Comparison of ENCODE assay signal across 10 cellular contexts in the genomic region with DNA sequence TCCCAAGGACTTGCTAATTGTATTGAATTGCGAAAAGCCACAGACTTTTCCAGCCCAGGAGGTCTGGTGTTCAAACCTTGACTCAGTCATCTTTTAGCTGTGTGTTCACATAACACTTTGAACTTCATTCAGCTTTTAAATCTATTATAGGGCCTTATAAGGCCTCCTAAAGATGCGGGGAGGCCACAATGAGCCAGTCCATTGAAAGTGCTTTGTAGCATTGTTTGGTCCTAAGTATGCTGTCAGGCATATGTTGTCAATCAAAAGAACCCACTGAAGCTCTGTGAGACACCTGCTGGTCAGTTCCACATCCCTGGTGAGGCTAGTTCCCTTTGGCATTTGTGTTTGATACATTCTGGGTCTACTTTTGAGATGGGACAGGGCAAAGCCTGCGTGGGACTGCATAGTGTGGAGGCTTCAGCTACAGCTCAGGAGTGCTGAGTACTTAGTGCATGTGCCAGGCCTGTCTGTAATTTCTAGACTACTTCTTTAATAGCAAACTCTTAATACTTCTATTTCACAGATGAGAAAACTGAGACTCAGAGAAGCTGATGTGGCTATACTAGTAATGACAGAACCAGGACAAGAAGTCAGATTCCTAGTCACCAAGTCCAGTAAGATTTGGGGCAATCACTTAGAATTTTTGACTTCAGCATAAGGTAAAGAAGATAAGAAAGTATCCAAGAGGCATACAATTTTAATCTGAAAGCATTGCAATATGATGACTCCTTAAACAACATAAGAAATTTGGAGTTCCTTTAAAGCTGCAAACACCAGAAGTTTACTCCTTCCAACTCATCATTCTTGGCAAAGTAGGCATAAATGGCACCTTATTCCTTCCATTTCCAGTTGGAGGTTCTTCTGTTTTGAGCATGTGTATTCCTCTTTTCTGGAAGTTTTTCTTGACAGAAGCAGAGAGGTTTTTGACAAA.
A peak's percentile ranks its signal among the peaks of the same experiment; 100 is the strongest.
DNase-seq lines count a peak whose midpoint lies in the region; ATAC-seq, FAIRE-seq and TF ChIP-seq lines count a peak whose summit lies in the region.
"Had no signal": no experiment of that assay in that cellular context is flagged by ENCODE, and none has a peak within 500 bp of the region (broad histone marks: within the 10 kb centered on the region; RNA-seq: fewer than 3 reads in every experiment).

No MANE protein-coding gene starts in this region.

- H3K4me1 ChIP-seq in HepG2 (ENCODE audit: insufficient read depth, low read length): peaks cover 70% of the 10 kb centered on the region
- H3K4me1 ChIP-seq in CD4-positive, alpha-beta memory T cell (ENCODE audit: insufficient read depth, low read length): peaks cover 8% of the 10 kb centered on the region

- H3K36me3 ChIP-seq in WERI-Rb-1: no peaks in the 10 kb centered on the region
- no peaks in the 10 kb centered on the region for H3K36me3 ChIP-seq in HepG2 (replicated peaks in 1 of 2; ENCODE audit: control insufficient read depth in 1 of 2, insufficient read depth in 2 of 2, low read length in 2 of 2)
- no peaks in the 10 kb centered on the region for H3K36me3 ChIP-seq in CD4-positive, alpha-beta memory T cell (ENCODE audit: insufficient read depth, low read length)

- H3K4me1 Mint-ChIP-seq in CD4-positive, alpha-beta memory T cell: peaks cover 0 to 4% (median 2%) of the 10 kb centered on the region in 4 donors

- FAIRE-seq in HepG2 (lab: Jason Lieb, UNC): peak; percentile 81

- TSS peak; percentile 90 for BruUV-seq in HepG2 (replicated peaks; lab: Mats Ljungman, UMichigan)

- peak; percentile 39 for DNase-seq in COLO829 (ENCODE audit: low spot score)
- DNase-seq in WERI-Rb-1: peak; percentile 34
- peak; percentile 65 for DNase-seq in HepG2 (ENCODE audit: low spot score)
- no peak for DNase-seq in stimulated activated naive CD4-positive, alpha-beta T cell treated with Interleukin-2 at 50 U/mL for 16 hours (lab: John Stamatoyannopoulos, UW)
- no peak for DNase-seq in CD4-positive, alpha-beta memory T cell
- no peak for DNase-seq in cortex of kidney (lab: John Stamatoyannopoulos, UW)
- DNase-seq in superior temporal gyrus (ENCODE audit: extremely low spot score): no peak
- DNase-seq: activated CD4-positive, alpha-beta memory T cell treated with anti-CD3 and anti-CD28 coated beads for 36 hours; retina had no signal

- TF ChIP-seq RAD21 in HepG2 (CRISPR knock-in tag; IDR thresholded peaks at IDR 0.05): no peak; the same call in 1 of the 2 replicates

- H2AFZ ChIP-seq in HepG2 (ENCODE audit: low read length): no peak overlapping the region

- no peaks in the 10 kb centered on the region for H3K27me3 Mint-ChIP-seq in CD4-positive, alpha-beta memory T cell
- H3K27me3 Mint-ChIP-seq: activated CD4-positive, alpha-beta memory T cell treated with anti-CD3 and anti-CD28 coated beads for 36 hours had no signal

- H3K27ac Mint-ChIP-seq in CD4-positive, alpha-beta memory T cell: peak overlapping the region in 1 of 7 donors; percentile 13
- H3K27ac Mint-ChIP-seq: activated CD4-positive, alpha-beta memory T cell treated with anti-CD3 and anti-CD28 coated beads for 36 hours had no signal

- H3K9me3 Mint-ChIP-seq in CD4-positive, alpha-beta memory T cell: no peaks in the 10 kb centered on the region
- H3K9me3 Mint-ChIP-seq: activated CD4-positive, alpha-beta memory T cell treated with anti-CD3 and anti-CD28 coated beads for 36 hours had no signal

- no peak overlapping the region for H3K4me3 ChIP-seq in WERI-Rb-1 (ENCODE audit: low read depth, low read length)
- H3K4me3 ChIP-seq in HepG2 (replicated peaks in 1 of 3; ENCODE audit: insufficient read depth in 1 of 3, low read depth in 2 of 3, low read length in 3 of 3): peak overlapping the region in 2 of 3 experiments; percentile 20 to 39; a peak in 1 of 6 replicates
- no peak overlapping the region for H3K4me3 ChIP-seq in CD4-positive, alpha-beta memory T cell (ENCODE audit: low read length in 2 of 2)

- H3K9me3 ChIP-seq in WERI-Rb-1 (ENCODE audit: severe bottlenecking): no peaks in the 10 kb centered on the region
- H3K9me3 ChIP-seq in HepG2 (ENCODE audit: low read length): no peaks in the 10 kb centered on the region
- no peaks in the 10 kb centered on the region for H3K9me3 ChIP-seq in CD4-positive, alpha-beta memory T cell (ENCODE audit: control insufficient read depth in 1 of 2, low read length in 2 of 2)

- peak overlapping the region; percentile 76 for H3K4me2 ChIP-seq in HepG2 (ENCODE audit: low read depth, low read length)

- WGBS in HepG2 (ENCODE audit: low lambda C conversion rate): 61% methylated on average over 3 of the region's 3 CpGs

- ATAC-seq in HG03378 (IDR thresholded peaks at IDR 0.05; ENCODE audit: unreplicated experiment): peak; percentile 46
- peak; percentile 51 for ATAC-seq in HepG2

- intact Hi-C loops in HepG2 (cut with micrococcal nuclease; ENCODE audit: unreplicated experiment): loop anchor here (1.0 kb wide), 2 partner anchors 10 to 56 kb away; no protein-coding TSS in a partner anchor
- intact Hi-C loops in CD4-positive, alpha-beta memory T cell (cut with micrococcal nuclease): no loop called here

- CTCF ChIA-PET in HepG2 (lab: Yijun Ruan, JAX; ENCODE audit: low intra/inter-chr PET ratio, low total read pairs): interaction anchor here (1.5 to 1.8 kb wide), 2 partner anchors 31 to 128 kb away, joined by 4 read pairs; no protein-coding TSS in a partner anchor
- CTCF ChIA-PET in CD4-positive, alpha-beta memory T cell (lab: Charles Lee; ENCODE audit: partially characterized antibody): no interaction called here

- no peak for TF ChIP-seq EP300 in HepG2 (IDR thresholded peaks at IDR 0.05; ENCODE audit: low read depth in 2 of 2, low read length in 2 of 2)
- no peak for TF ChIP-seq EP300 in HepG2 (CRISPR knock-in tag; IDR thresholded peaks at IDR 0.05; ENCODE audit: borderline replicate concordance)

- POLR2A ChIA-PET in HepG2 (lab: Yijun Ruan, JAX): interaction anchor here (1.0 to 1.1 kb wide), 2 partner anchors 11 to 31 kb away, joined by 5 to 12 read pairs; no protein-coding TSS in a partner anchor
- POLR2A ChIA-PET in CD4-positive, alpha-beta memory T cell (lab: Charles Lee; ENCODE audit: partially characterized antibody): interaction anchor here (0.5 kb wide), 1 partner anchor 435 kb away, joined by 3 read pairs; no protein-coding TSS in a partner anchor

- no peaks in the 10 kb centered on the region for H3K79me2 ChIP-seq in HepG2 (ENCODE audit: insufficient read depth, low read length)

- H3K27ac ChIP-seq in WERI-Rb-1 (peak overlapping the region; percentile 93), HepG2 (ENCODE audit: extremely low read length, insufficient read depth, low read length) (peak overlapping the region; percentile 87)
- H3K27ac ChIP-seq in CD4-positive, alpha-beta memory T cell (ENCODE audit: low read depth, low read length): no peak overlapping the region

- no peak overlapping the region for H3K4me3 Mint-ChIP-seq in CD4-positive, alpha-beta memory T cell
- H3K4me3 Mint-ChIP-seq: activated CD4-positive, alpha-beta memory T cell treated with anti-CD3 and anti-CD28 coated beads for 36 hours had no signal

- in situ Hi-C loops in HepG2 (cut with HindIII; ENCODE audit: extremely low pct_ligation_motif_present, low pct_unique_long_range_greater_than_20kb): no loop called here

- TF ChIP-seq CTCF in WERI-Rb-1 (IDR thresholded peaks at IDR 0.05; ENCODE audit: low read depth, low read length) (peak; percentile 33; the same call in 1 of the 2 replicates), HepG2 (CRISPR knock-in tag; IDR thresholded peaks at IDR 0.05) (peak; percentile 48)

- TF ChIP-seq POLR2A in HepG2 (IDR thresholded peaks at IDR 0.05; ENCODE audit: insufficient read depth in 1 of 2, low read depth in 2 of 2, low read length in 2 of 2): no peak

- H3K36me3 Mint-ChIP-seq in CD4-positive, alpha-beta memory T cell: no peaks in the 10 kb centered on the region
- H3K36me3 Mint-ChIP-seq: activated CD4-positive, alpha-beta memory T cell treated with anti-CD3 and anti-CD28 coated beads for 36 hours had no signal

- H3K9ac ChIP-seq in HepG2 (ENCODE audit: insufficient read depth, low read depth, low read length): peak overlapping the region; percentile 45; the same call in 1 of the 2 replicates

- no peaks in the 10 kb centered on the region for H4K20me1 ChIP-seq in HepG2 (ENCODE audit: insufficient read depth, low read length)

- no peaks in the 10 kb centered on the region for H3K27me3 ChIP-seq in WERI-Rb-1 (ENCODE audit: insufficient read depth, low read depth, severe bottlenecking)
- no peaks in the 10 kb centered on the region for H3K27me3 ChIP-seq in HepG2 (ENCODE audit: control insufficient read depth in 1 of 2, insufficient read depth in 2 of 2, low read length in 2 of 2)
- no peaks in the 10 kb centered on the region for H3K27me3 ChIP-seq in CD4-positive, alpha-beta memory T cell (ENCODE audit: insufficient read depth, low read length)

TF ChIP-seq in HepG2, 621 proteins besides CTCF, POLR2A, EP300 and RAD21 (continues in another document):
- no peak for TF ChIP-seq ZNF772 (CRISPR knock-in tag; IDR thresholded peaks at IDR 0.05)
- no peak for TF ChIP-seq RNF2 (conservative IDR thresholded peaks at IDR 0.05; ENCODE audit: low read depth)
- TF ChIP-seq ZNF629 (CRISPR knock-in tag; conservative IDR thresholded peaks at IDR 0.05): peak; percentile 69
- TF ChIP-seq ZFP36L1 (CRISPR knock-in tag; IDR thresholded peaks at IDR 0.05): peak; percentile 72; the same call in 1 of the 2 replicates
- no peak for TF ChIP-seq MAFF (IDR thresholded peaks at IDR 0.05; ENCODE audit: low read depth, low read length)
- peak; percentile 37; the same call in 1 of the 2 replicates for TF ChIP-seq STAG1 (CRISPR knock-in tag; IDR thresholded peaks at IDR 0.05)
- no peak for TF ChIP-seq GATA4 (IDR thresholded peaks at IDR 0.05; ENCODE audit: borderline replicate concordance, low read depth)
- peak; percentile 27; the same call in 1 of the 2 replicates for TF ChIP-seq ZNF670 (CRISPR knock-in tag; IDR thresholded peaks at IDR 0.05; ENCODE audit: borderline replicate concordance)
- no peak for TF ChIP-seq ZNF326 (CRISPR knock-in tag; IDR thresholded peaks at IDR 0.05; ENCODE audit: borderline replicate concordance)
- TF ChIP-seq ZNF354B (CRISPR knock-in tag; IDR thresholded peaks at IDR 0.05): 0 out of 2 replicates have a peak, but pooled peaks have one; percentile 43
- TF ChIP-seq SMC3 (IDR thresholded peaks at IDR 0.05; ENCODE audit: low read length): peak; percentile 9; the same call in 1 of the 2 replicates
- TF ChIP-seq ZNF607 (CRISPR knock-in tag; IDR thresholded peaks at IDR 0.05; ENCODE audit: borderline replicate concordance): 0 out of 2 replicates have a peak, but pooled peaks have one; percentile 5
- no peak for TF ChIP-seq ETV6 (CRISPR knock-in tag; conservative IDR thresholded peaks at IDR 0.05)
- TF ChIP-seq KMT2B (CRISPR knock-in tag; IDR thresholded peaks at IDR 0.05): no peak
- TF ChIP-seq ZNF33A (CRISPR knock-in tag; IDR thresholded peaks at IDR 0.05; ENCODE audit: borderline replicate concordance): 0 out of 2 replicates have a peak, but pooled peaks have one; percentile 52
- peak; percentile 67; the same call in 1 of the 2 replicates for TF ChIP-seq CHD4 (IDR thresholded peaks at IDR 0.05; ENCODE audit: borderline replicate concordance, low read length)

Comparison
In these comparisons a context has a peak if more than half of its experiments do, and no peak if none do; other contexts are left out.
1. DNase-seq: peak in COLO829 (single experiment), WERI-Rb-1 (single experiment) and HepG2 (single experiment); none in stimulated activated naive CD4-positive, alpha-beta T cell treated with Interleukin-2 at 50 U/mL for 16 hours (single experiment), CD4-positive, alpha-beta memory T cell (0 of 5), cortex of kidney (single experiment) and superior temporal gyrus (single experiment).
2. H3K4me3 ChIP-seq: peak in HepG2 (2 of 3); none in WERI-Rb-1 (single experiment) and CD4-positive, alpha-beta memory T cell (0 of 2).